Comparison of ENCODE assay signal across 8 cellular contexts in genomic region chr17:28646039-28646754, GRCh38. TPM values are rescaled to one million over a fixed set of nuclear protein-coding genes. Genes with fewer than 3 reads are reported as not detected.
A peak's percentile ranks its signal among the peaks of the same experiment; 100 is the strongest.
DNase-seq lines count a peak whose midpoint lies in the region; ATAC-seq and TF ChIP-seq lines count a peak whose summit lies in the region.

No MANE protein-coding gene starts in this region.

- no peak for TF ChIP-seq CTCF in heart left ventricle (IDR thresholded peaks at IDR 0.05)
- no peak for TF ChIP-seq CTCF in brain (conservative IDR thresholded peaks at IDR 0.05)
- TF ChIP-seq CTCF in BE2C (IDR thresholded peaks at IDR 0.05; ENCODE audit: low read depth, low read length): no peak

- intact Hi-C loops in heart left ventricle (cut with DNase I) (loop anchor here in 3 of 10 donors (5.0 kb wide), 3 partner anchors 66 to 74 kb away; partner anchors contain the start of genes PIGS (in 1 of the 3), PROCA1 (in 1 of the 3), RAB34 (in 1 of the 3) and RPL23A (in 1 of the 3)), cardiac septum (cut with DNase I) (no loop called here)

- peak overlapping the region; percentile 56 to 85 (median 81) for H3K27ac Mint-ChIP-seq in brain

- 62 to 67% (median 66%) methylated on average over 12 of the region's 12 CpGs for WGBS in heart left ventricle, 4 donors
- 64% methylated on average over 12 of the region's 12 CpGs for WGBS in urinary bladder

- peaks cover 43% of the 10 kb centered on the region for H3K36me3 Mint-ChIP-seq in brain

- H3K27me3 Mint-ChIP-seq in brain: peaks cover 4% of the 10 kb centered on the region

- H3K4me3 ChIP-seq in heart left ventricle (peak overlapping the region in 10 of 12 donors; percentile 21 to 92 (median 86)), mucosa of rectum (ENCODE audit: low read length in 2 of 2) (peak overlapping the region; percentile 20 to 94), urinary bladder (ENCODE audit: low read depth, low read length) (peak overlapping the region; percentile 97), BE2C (ENCODE audit: low read depth, low read length) (no peak overlapping the region; the same call in 1 of the 2 replicates)

- TF ChIP-seq POLR2A in heart left ventricle (IDR thresholded peaks at IDR 0.05): no peak

- no peaks in the 10 kb centered on the region for H3K9me3 ChIP-seq in heart left ventricle
- no peaks in the 10 kb centered on the region for H3K9me3 ChIP-seq in mucosa of rectum (ENCODE audit: control insufficient read depth in 2 of 2, low read length in 2 of 2)
- no peaks in the 10 kb centered on the region for H3K9me3 ChIP-seq in BE2C

- H3K27ac ChIP-seq in heart left ventricle: peak overlapping the region; percentile 33 to 98 (median 94)
- H3K27ac ChIP-seq in mucosa of rectum (ENCODE audit: low read depth in 2 of 2, low read length in 2 of 2): peak overlapping the region; percentile 98
- H3K27ac ChIP-seq in urinary bladder (ENCODE audit: low read depth): peak overlapping the region; percentile 91

- H3K9me3 Mint-ChIP-seq in brain: no peaks in the 10 kb centered on the region

- ATAC-seq in heart left ventricle (no peak), GM18868 (IDR thresholded peaks at IDR 0.05; ENCODE audit: unreplicated experiment) (no peak), GM21381 (IDR thresholded peaks at IDR 0.05; ENCODE audit: unreplicated experiment) (no peak)

- H3K27me3 ChIP-seq in heart left ventricle (no peaks in the 10 kb centered on the region), mucosa of rectum (ENCODE audit: control insufficient read depth in 2 of 2, insufficient read depth in 2 of 2, low read length in 2 of 2) (no peaks in the 10 kb centered on the region), BE2C (no peaks in the 10 kb centered on the region)

- H3K4me3 Mint-ChIP-seq in brain: peak overlapping the region; percentile 71 to 97 (median 94)

- H3K4me1 Mint-ChIP-seq in brain: peaks cover 37% of the 10 kb centered on the region

- H3K4me1 ChIP-seq in heart left ventricle: peaks cover 4 to 60% (median 33%) of the 10 kb centered on the region in 12 donors
- H3K4me1 ChIP-seq in mucosa of rectum (ENCODE audit: control insufficient read depth in 2 of 2, insufficient read depth in 2 of 2, low read length in 2 of 2): peaks cover 27 to 33% of the 10 kb centered on the region in 2 donors
- H3K4me1 ChIP-seq in urinary bladder (ENCODE audit: insufficient read depth): no peaks in the 10 kb centered on the region
- no peaks in the 10 kb centered on the region for H3K4me1 ChIP-seq in BE2C

- DNase-seq in heart left ventricle (no peak), cardiac septum (ENCODE audit: low spot score) (no peak), BE2C (no peak)

- H3K36me3 ChIP-seq in heart left ventricle (peaks cover 0 to 61% (median 50%) of the 10 kb centered on the region in 9 donors), mucosa of rectum (ENCODE audit: control insufficient read depth in 2 of 2, insufficient read depth in 2 of 2, low read length in 2 of 2) (peaks cover 28 to 29% of the 10 kb centered on the region in 2 donors), urinary bladder (ENCODE audit: insufficient read depth) (no peaks in the 10 kb centered on the region), BE2C (peaks cover 22% of the 10 kb centered on the region)

- peak overlapping the region; percentile 90 to 96 for H3K9ac ChIP-seq in mucosa of rectum (ENCODE audit: low read depth in 1 of 2, low read length in 2 of 2)

RNA-seq across cellular contexts. Expression of gene BLTP2, which starts 1.2 kb away (rescaled TPM):
- total RNA-seq in heart left ventricle: 100 to 1,000 TPM in 2 of 9 donors, 10 to 100 TPM in 7; 63.6 to 116 (median 74.1) TPM
- 10 to 100 TPM; 19.8 to 44.9 TPM for polyA plus RNA-seq in heart left ventricle
- total RNA-seq in cardiac septum: 70.4 TPM
- 68.7 TPM for polyA plus RNA-seq in brain (ENCODE audit: insufficient read depth, low read depth, low replicate concordance)
- 66.6 TPM for total RNA-seq in urinary bladder
- polyA plus RNA-seq in urinary bladder: 42.1 TPM
- 61.7 TPM for polyA plus RNA-seq in BE2C (2012; ENCODE audit: insufficient read depth, insufficient read length, low read depth)

RNA-seq across cellular contexts. Expression of gene SDF2, which starts 15.5 kb away (rescaled TPM):
- total RNA-seq in heart left ventricle (10 to 100 TPM; 19.6 to 39.1 (median 34.2) TPM), cardiac septum (26.6 TPM), urinary bladder (35.8 TPM)
- polyA plus RNA-seq in heart left ventricle (10 to 100 TPM; 21.9 to 58.6 TPM), brain (ENCODE audit: insufficient read depth, low read depth, low replicate concordance) (76.1 TPM), urinary bladder (73.1 TPM)
- 43.8 TPM for polyA plus RNA-seq in BE2C (2012; ENCODE audit: insufficient read depth, insufficient read length, low read depth)

RNA-seq across cellular contexts. Expression of gene SUPT6H, which starts 15.8 kb away (rescaled TPM):
- total RNA-seq in heart left ventricle (10 to 100 TPM; 37.2 to 91.6 (median 49.1) TPM), cardiac septum (48.4 TPM), urinary bladder (47.2 TPM)
- polyA plus RNA-seq in heart left ventricle (10 to 100 TPM; 31.7 to 34.5 TPM), brain (ENCODE audit: insufficient read depth, low read depth, low replicate concordance) (55.5 TPM), urinary bladder (42.1 TPM)
- 45.4 TPM for polyA plus RNA-seq in BE2C (2012; ENCODE audit: insufficient read depth, insufficient read length, low read depth)

RNA-seq across cellular contexts. Expression of gene RSKR, which starts 32.2 kb away (rescaled TPM):
- 1 to 10 TPM; 2.8 to 8.3 (median 4.7) TPM for total RNA-seq in heart left ventricle
- polyA plus RNA-seq in heart left ventricle: 1 to 10 TPM; 3.6 to 3.9 TPM
- 6.8 TPM for total RNA-seq in cardiac septum
- 2.7 TPM for polyA plus RNA-seq in brain (ENCODE audit: insufficient read depth, low read depth, low replicate concordance)
- total RNA-seq in urinary bladder: 13.0 TPM
- polyA plus RNA-seq in urinary bladder: 2.4 TPM
- polyA plus RNA-seq in BE2C (2012; ENCODE audit: insufficient read depth, insufficient read length, low read depth): 10.1 TPM

RNA-seq across cellular contexts. Expression of gene SPAG5, which starts 47.4 kb away (rescaled TPM):
- total RNA-seq in heart left ventricle: 10 to 100 TPM in 1 of 9 donors, 1 to 10 TPM in 4, under 1 TPM in 4; 0.39 to 11.6 (median 1.5) TPM
- 1 to 10 TPM in 1 of 2 donors, under 1 TPM in 1; 0.42 to 1.2 TPM for polyA plus RNA-seq in heart left ventricle
- total RNA-seq in cardiac septum: 0.78 TPM
- 60.3 TPM for polyA plus RNA-seq in brain (ENCODE audit: insufficient read depth, low read depth, low replicate concordance)
- total RNA-seq in urinary bladder: 17.9 TPM
- 2.7 TPM for polyA plus RNA-seq in urinary bladder
- polyA plus RNA-seq in BE2C (2012; ENCODE audit: insufficient read depth, insufficient read length, low read depth): 16.4 TPM
